Comparison of ENCODE assay signal across 8 cellular contexts in genomic region chr2:73113634-73113958, GRCh38. TPM values are rescaled to one million over a fixed set of nuclear protein-coding genes. Genes with fewer than 3 reads are reported as not detected.
A peak's percentile ranks its signal among the peaks of the same experiment; 100 is the strongest.
DNase-seq lines count a peak whose midpoint lies in the region; ATAC-seq, FAIRE-seq and TF ChIP-seq lines count a peak whose summit lies in the region.

No MANE protein-coding gene starts in this region.

- POLR2A ChIA-PET in CD4-positive, alpha-beta T cell (lab: Charles Lee) = interaction anchor here (1.6 kb wide), 1 partner anchor 61 kb away, joined by 4 read pairs; no protein-coding TSS in a partner anchor
- POLR2A ChIA-PET in PC-9 (lab: Charles Lee; ENCODE audit: unreplicated experiment) = no interaction called here

- peaks cover 22% of the 10 kb centered on the region for H3K4me1 Mint-ChIP-seq in CD4-positive, alpha-beta T cell (ENCODE audit: low read depth)

- CTCF ChIA-PET in CD4-positive, alpha-beta T cell (lab: Charles Lee) = interaction anchor here (4.2 kb wide), 1 partner anchor 64 kb away, joined by 20 read pairs; no protein-coding TSS in a partner anchor
- CTCF ChIA-PET in PC-9 (lab: Charles Lee) = interaction anchor here (0.6 kb wide), 1 partner anchor 61 kb away, joined by 3 read pairs; no protein-coding TSS in a partner anchor

- no peaks in the 10 kb centered on the region for H3K9me3 ChIP-seq in CD4-positive, alpha-beta T cell (ENCODE audit: control insufficient read depth, low read length)
- H3K9me3 ChIP-seq in PC-9 (ENCODE audit: insufficient read depth, low read depth) (no peaks in the 10 kb centered on the region), neutrophil (no peaks in the 10 kb centered on the region)

- peak overlapping the region; percentile 67 for H3K4me3 Mint-ChIP-seq in CD4-positive, alpha-beta T cell

- peak overlapping the region; percentile 100 for H2AFZ ChIP-seq in PC-9

- H3K79me2 ChIP-seq in PC-9 (ENCODE audit: low read depth) = peaks cover 36% of the 10 kb centered on the region

- peak overlapping the region; percentile 88 for H3K4me2 ChIP-seq in PC-9

- H3K27ac ChIP-seq in CD4-positive, alpha-beta T cell (ENCODE audit: low read depth, low read length) = no peak overlapping the region
- peak overlapping the region; percentile 75 for H3K27ac ChIP-seq in PC-9
- peak overlapping the region; percentile 39 for H3K27ac ChIP-seq in neutrophil

- no peaks in the 10 kb centered on the region for H3K9me2 ChIP-seq in PC-9 (ENCODE audit: insufficient read depth)

- intact Hi-C loops in CD4-positive, alpha-beta T cell (cut with DNase I, micrococcal nuclease) = loop anchor here (1.0 to 5.0 kb wide), 6 partner anchors 41 to 1724 kb away; partner anchors contain the start of genes ALMS1 (in 1 of the 2), EXOC6B (in 1 of the 2), SFXN5 (in 1 of the 2) and SMYD5 (in 1 of the 2)
- intact Hi-C loops in PC-9 (cut with micrococcal nuclease; ENCODE audit: unreplicated experiment) = no loop called here

- H3K27me3 ChIP-seq in CD4-positive, alpha-beta T cell (ENCODE audit: control insufficient read depth, insufficient read depth, low read length) = no peaks in the 10 kb centered on the region
- H3K27me3 ChIP-seq in PC-9 (ENCODE audit: insufficient read depth, low read depth) = no peaks in the 10 kb centered on the region
- H3K27me3 ChIP-seq in neutrophil = peaks cover 98% of the 10 kb centered on the region

- no peak for ATAC-seq in CD4-positive, alpha-beta T cell (ENCODE audit: poor library complexity)
- ATAC-seq in GM18861 (IDR thresholded peaks at IDR 0.05; ENCODE audit: unreplicated experiment) = no peak

- no peak for DNase-seq in CD4-positive, alpha-beta T cell
- DNase-seq in PC-9 (no peak), epithelial cell of proximal tubule (ENCODE audit: low read depth) (peak; percentile 44), D721Med (ENCODE audit: insufficient read length, low spot score) (no peak), NOMO-1 treated with dmso at 0.1 percent for 144 hours (lab: John Stamatoyannopoulos, UW; ENCODE audit: unreplicated experiment) (no peak)
- DNase-seq in effector CD8-positive, alpha-beta T cell (lab: John Stamatoyannopoulos, UW) = no peak

- FAIRE-seq in D721Med (lab: Jason Lieb, UNC) = no peak

- no peak for TF ChIP-seq CTCF in CD4-positive, alpha-beta T cell (IDR thresholded peaks at IDR 0.05)
- TF ChIP-seq CTCF in PC-9 (conservative IDR thresholded peaks at IDR 0.05) (no peak), epithelial cell of proximal tubule (conservative IDR thresholded peaks at IDR 0.05; ENCODE audit: low read depth, low read length) (no peak), neutrophil (IDR thresholded peaks at IDR 0.05) (no peak), D721Med (IDR thresholded peaks at IDR 0.05; ENCODE audit: insufficient read depth, missing control alignments) (no peak)

- H3K9me3 Mint-ChIP-seq in CD4-positive, alpha-beta T cell = no peaks in the 10 kb centered on the region

- no peak overlapping the region for H3K27ac Mint-ChIP-seq in CD4-positive, alpha-beta T cell

- no peaks in the 10 kb centered on the region for H4K20me1 ChIP-seq in PC-9 (ENCODE audit: insufficient read depth)

- no peaks in the 10 kb centered on the region for H3K36me3 Mint-ChIP-seq in CD4-positive, alpha-beta T cell (ENCODE audit: low read depth)

- H3K4me1 ChIP-seq in PC-9 (replicated peaks; ENCODE audit: insufficient read depth) (peaks cover 20% of the 10 kb centered on the region), neutrophil (ENCODE audit: control insufficient read depth in 1 of 2, insufficient read depth in 1 of 2, low read depth in 1 of 2, low read length in 1 of 2) (peaks cover 16 to 21% of the 10 kb centered on the region in 2 experiments)

- peaks cover 31% of the 10 kb centered on the region for H3F3A ChIP-seq in PC-9 (ENCODE audit: insufficient read depth, low read depth)

- H3K36me3 ChIP-seq in PC-9 (ENCODE audit: low read depth) = no peaks in the 10 kb centered on the region
- H3K36me3 ChIP-seq in neutrophil = no peaks in the 10 kb centered on the region

- H3K27me3 Mint-ChIP-seq in CD4-positive, alpha-beta T cell = no peaks in the 10 kb centered on the region

- no TSS peak for BruUV-seq in PC-9 (replicated peaks; lab: Mats Ljungman, UMichigan)

- peak overlapping the region; percentile 96 for H3K4me3 ChIP-seq in PC-9
- peak overlapping the region; percentile 91 for H3K4me3 ChIP-seq in epithelial cell of proximal tubule (ENCODE audit: low read depth, low read length)
- H3K4me3 ChIP-seq in neutrophil (ENCODE audit: low read depth in 1 of 2, low read length in 1 of 2) = peak overlapping the region; percentile 61 to 83

RNA-seq across cellular contexts. Expression of gene RAB11FIP5, which starts 0.8 kb away (rescaled TPM):
- 10 to 100 TPM; 12.6 to 13.8 TPM for total RNA-seq in CD4-positive, alpha-beta T cell
- total RNA-seq in PC-9 (2021) = 24.4 and 25.0 TPM in 2 replicates
- 26.4 and 27.7 TPM in 2 replicates for total RNA-seq in epithelial cell of proximal tubule

RNA-seq across cellular contexts. Expression of gene SFXN5, which starts 42.1 kb away (rescaled TPM):
- 1 to 10 TPM; 5.1 to 5.4 TPM for total RNA-seq in CD4-positive, alpha-beta T cell
- total RNA-seq in PC-9 (2021) (12.5 and 15.2 TPM in 2 replicates), epithelial cell of proximal tubule (8.4 and 9.4 TPM in 2 replicates)
